ENCODE assay signal across 1 cellular context in the genomic region with DNA sequence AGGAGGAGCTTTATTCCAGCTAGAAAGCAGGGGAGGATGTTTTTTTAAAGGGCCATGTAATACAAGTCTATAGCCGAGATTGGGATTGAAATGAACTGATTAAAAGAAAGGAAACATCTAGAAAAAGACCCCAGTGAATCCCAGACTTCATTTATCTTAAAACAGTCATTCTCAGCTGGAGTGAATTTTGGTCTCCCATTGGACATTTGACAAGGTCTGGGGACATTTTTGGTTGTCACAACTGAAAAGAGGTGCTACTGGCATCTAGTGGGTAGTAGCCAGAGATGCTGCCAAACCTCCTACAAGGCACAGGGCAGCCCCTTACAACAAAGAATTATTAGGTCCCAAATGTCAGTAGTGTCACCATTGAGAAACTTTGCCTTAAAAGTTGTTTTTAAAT.
TF ChIP-seq lines count a peak whose summit lies in the region.

No MANE protein-coding gene starts in this region.

TF ChIP-seq in GM12878, 131 proteins besides CTCF, POLR2A, EP300 and RAD21:
- TF ChIP-seq BMI1 (IDR thresholded peaks at IDR 0.05; ENCODE audit: borderline replicate concordance) (no peak), HDAC6 (IDR thresholded peaks at IDR 0.05; ENCODE audit: unreplicated experiment) (no peak), SMC3 (IDR thresholded peaks at IDR 0.05; ENCODE audit: borderline replicate concordance, low read length) (peak; percentile 35; the same call in 1 of the 2 replicates), ZSCAN29 (IDR thresholded peaks at IDR 0.05) (no peak), NFYA (IDR thresholded peaks at IDR 0.05; ENCODE audit: borderline replicate concordance, low read depth, low read length) (no peak), MEF2B (IDR thresholded peaks at IDR 0.05; ENCODE audit: partially characterized antibody, poor library complexity, severe bottlenecking) (no peak)
- TF ChIP-seq, protein P1, sequence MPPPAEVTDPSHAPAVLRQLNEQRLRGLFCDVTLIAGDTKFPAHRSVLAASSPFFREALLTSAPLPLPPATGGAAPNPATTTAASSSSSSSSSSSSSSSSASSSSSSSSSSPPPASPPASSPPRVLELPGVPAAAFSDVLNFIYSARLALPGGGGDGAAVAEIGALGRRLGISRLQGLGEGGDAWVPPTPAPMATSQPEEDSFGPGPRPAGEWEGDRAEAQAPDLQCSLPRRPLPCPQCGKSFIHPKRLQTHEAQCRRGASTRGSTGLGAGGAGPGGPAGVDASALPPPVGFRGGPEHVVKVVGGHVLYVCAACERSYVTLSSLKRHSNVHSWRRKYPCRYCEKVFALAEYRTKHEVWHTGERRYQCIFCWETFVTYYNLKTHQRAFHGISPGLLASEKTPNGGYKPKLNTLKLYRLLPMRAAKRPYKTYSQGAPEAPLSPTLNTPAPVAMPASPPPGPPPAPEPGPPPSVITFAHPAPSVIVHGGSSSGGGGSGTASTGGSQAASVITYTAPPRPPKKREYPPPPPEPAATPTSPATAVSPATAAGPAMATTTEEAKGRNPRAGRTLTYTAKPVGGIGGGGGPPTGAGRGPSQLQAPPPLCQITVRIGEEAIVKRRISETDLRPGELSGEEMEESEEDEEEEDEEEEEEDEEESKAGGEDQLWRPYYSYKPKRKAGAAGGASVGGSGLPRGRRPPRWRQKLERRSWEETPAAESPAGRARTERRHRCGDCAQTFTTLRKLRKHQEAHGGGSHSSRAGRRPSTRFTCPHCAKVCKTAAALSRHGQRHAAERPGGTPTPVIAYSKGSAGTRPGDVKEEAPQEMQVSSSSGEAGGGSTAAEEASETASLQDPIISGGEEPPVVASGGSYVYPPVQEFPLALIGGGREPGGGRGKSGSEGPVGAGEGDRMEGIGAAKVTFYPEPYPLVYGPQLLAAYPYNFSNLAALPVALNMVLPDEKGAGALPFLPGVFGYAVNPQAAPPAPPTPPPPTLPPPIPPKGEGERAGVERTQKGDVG (CRISPR knock-in tag; IDR thresholded peaks at IDR 0.05): no peak
- TF ChIP-seq, protein P2, sequence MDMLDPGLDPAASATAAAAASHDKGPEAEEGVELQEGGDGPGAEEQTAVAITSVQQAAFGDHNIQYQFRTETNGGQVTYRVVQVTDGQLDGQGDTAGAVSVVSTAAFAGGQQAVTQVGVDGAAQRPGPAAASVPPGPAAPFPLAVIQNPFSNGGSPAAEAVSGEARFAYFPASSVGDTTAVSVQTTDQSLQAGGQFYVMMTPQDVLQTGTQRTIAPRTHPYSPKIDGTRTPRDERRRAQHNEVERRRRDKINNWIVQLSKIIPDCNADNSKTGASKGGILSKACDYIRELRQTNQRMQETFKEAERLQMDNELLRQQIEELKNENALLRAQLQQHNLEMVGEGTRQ (IDR thresholded peaks at IDR 0.05; ENCODE audit: borderline replicate concordance, low read depth, low read length): no peak
